In the genomic region with DNA sequence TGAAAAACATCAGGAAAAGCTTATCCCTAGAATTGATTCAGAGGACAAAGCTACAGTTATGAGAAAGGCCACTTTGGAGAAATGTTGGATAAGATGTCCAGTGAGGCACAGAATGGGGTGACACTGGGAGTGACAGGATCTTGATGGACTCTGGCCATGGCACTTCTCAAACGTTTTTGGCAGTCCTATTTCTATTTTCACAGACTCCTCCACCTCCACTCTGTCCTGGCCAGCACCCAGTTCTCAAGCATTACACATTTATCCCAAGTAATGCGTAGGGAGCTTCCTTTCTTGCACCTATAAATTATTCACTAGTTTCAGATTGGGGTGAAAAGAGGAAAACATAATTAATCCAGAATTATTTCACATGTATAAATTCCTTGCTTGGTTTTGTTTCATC, we compare ENCODE assay signal across 3 cellular contexts.
"Had no signal": no experiment of that assay in that cellular context is flagged by ENCODE, and none has a peak within 500 bp of the region (broad histone marks: within the 10 kb centered on the region; RNA-seq: fewer than 3 reads in every experiment).

No MANE protein-coding gene starts in this region.

- DNase-seq: GDM1, GF-D8 had no signal

- ATAC-seq: GM12878 had no signal
